8 cellular contexts compared by ENCODE assay signal in the genomic region with DNA sequence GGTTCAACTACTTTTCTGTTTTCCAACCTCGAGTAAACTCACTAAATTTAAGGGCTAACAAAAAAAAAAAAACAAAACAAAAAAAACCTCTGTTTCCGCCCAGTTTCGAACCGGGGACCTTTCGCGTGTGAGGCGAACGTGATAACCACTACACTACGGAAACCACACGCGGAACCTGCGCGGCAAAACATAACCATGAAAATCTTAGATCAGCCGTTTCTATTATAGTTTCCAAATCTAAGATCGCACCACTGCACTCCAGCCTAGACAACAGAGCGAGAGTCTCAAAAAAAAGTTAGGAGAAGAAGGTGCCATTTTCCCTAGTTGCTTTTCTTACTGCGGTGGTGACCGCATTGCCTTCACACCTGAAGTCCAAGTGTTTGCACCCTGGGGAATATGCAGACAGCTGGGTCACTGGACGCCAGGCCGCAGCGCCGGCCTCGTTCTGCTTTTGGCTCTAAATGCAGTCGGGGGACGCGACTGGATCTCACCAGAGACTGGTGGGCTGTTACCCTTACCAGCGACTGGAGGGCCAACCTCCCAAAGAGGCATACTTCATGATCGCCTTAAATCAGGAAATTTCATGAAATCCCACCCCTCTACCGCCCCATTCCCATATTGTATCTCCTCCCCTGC.
DNase-seq lines count a peak whose midpoint lies in the region; ATAC-seq and TF ChIP-seq lines count a peak whose summit lies in the region.
"Not testable (repeated sequence)": the region's sequence is repeated elsewhere in the genome, so short reads cannot be mapped to it uniquely, and the experiment has no call there.

No MANE protein-coding gene starts in this region.

- H3K9me3 ChIP-seq in gastroesophageal sphincter; mesenchymal stem cell (ENCODE audit: control insufficient read depth, low read length); spleen: not testable (repeated sequence)

- H3K23ac ChIP-seq in mesenchymal stem cell (ENCODE audit: low read length in 2 of 2) = not testable (repeated sequence)

- ATAC-seq in GM18868 (IDR thresholded peaks at IDR 0.05; ENCODE audit: unreplicated experiment) (peak; percentile 51), gastroesophageal sphincter (peak; percentile 49)
- ATAC-seq in WTC11 = not testable (repeated sequence)

- not testable (repeated sequence) for H3K4me3 ChIP-seq in gastroesophageal sphincter
- peak overlapping the region in 1 of 2 experiments; percentile 91 for H3K4me3 ChIP-seq in mesenchymal stem cell (ENCODE audit: insufficient read depth in 1 of 2, low read depth in 1 of 2, low read length in 2 of 2)
- H3K4me3 ChIP-seq in spleen = peak overlapping the region in 7 of 8 donors; percentile 13 to 69 (median 33)

- H3K27ac Mint-ChIP-seq in WTC11 = not testable (repeated sequence)

- not testable (repeated sequence) for H3K4ac ChIP-seq in mesenchymal stem cell (ENCODE audit: low read depth in 1 of 2, low read length in 2 of 2)

- in situ Hi-C loops in ACHN (cut with HindIII; ENCODE audit: low pct_ligation_motif_present, low pct_unique_long_range_greater_than_20kb, low sequenced_read_pairs) = not testable (repeated sequence)

- H2AK5ac ChIP-seq in mesenchymal stem cell (ENCODE audit: low read length, severe bottlenecking) = not testable (repeated sequence)

- H3K9me3 Mint-ChIP-seq in WTC11 = not testable (repeated sequence)

- CTCF ChIA-PET in WTC11 (lab: Charles Lee) = not testable (repeated sequence)

- H3K9ac ChIP-seq in mesenchymal stem cell (ENCODE audit: low read length) = peak overlapping the region; percentile 53

- H3K14ac ChIP-seq in mesenchymal stem cell (ENCODE audit: low read length in 2 of 2) = not testable (repeated sequence)

- not testable (repeated sequence) for H4K91ac ChIP-seq in mesenchymal stem cell (ENCODE audit: low read length)

- H2BK5ac ChIP-seq in mesenchymal stem cell (ENCODE audit: low read depth, low read length, poor library complexity, severe bottlenecking) = not testable (repeated sequence)

- H3K79me1 ChIP-seq in mesenchymal stem cell (replicated peaks; ENCODE audit: low read length, poor library complexity, severe bottlenecking) = not testable (repeated sequence)

- not testable (repeated sequence) for H3K27me3 ChIP-seq in gastroesophageal sphincter; mesenchymal stem cell (ENCODE audit: control insufficient read depth in 1 of 2, insufficient read depth in 1 of 2, low read length in 2 of 2); spleen (replicated peaks in 1 of 7)

- H2BK12ac ChIP-seq in mesenchymal stem cell (ENCODE audit: low read length in 2 of 2) = not testable (repeated sequence)

- 4 to 8% methylated on average over 10 to 13 of the region's 29 CpGs for WGBS in gastroesophageal sphincter (ENCODE audit: low coverage in 1 of 2), 2 donors
- WGBS in mesenchymal stem cell = 0% methylated on average over 13 of the region's 29 CpGs
- 1 to 15% (median 1%) methylated on average over 16 to 29 of the region's 29 CpGs for WGBS in spleen, 5 donors

- H2BK120ac ChIP-seq in mesenchymal stem cell (ENCODE audit: low read depth, low read length) = not testable (repeated sequence)

- not testable (repeated sequence) for H3K36me3 Mint-ChIP-seq in WTC11

- POLR2A ChIA-PET in WTC11 (lab: Charles Lee) = not testable (repeated sequence)

- H3K18ac ChIP-seq in mesenchymal stem cell (ENCODE audit: low read depth in 1 of 2, low read length in 2 of 2) = not testable (repeated sequence)

- intact Hi-C loops in spleen (cut with DNase I; ENCODE audit: low total_unique reads) = not testable (repeated sequence)

- not testable (repeated sequence) for H3K4me1 ChIP-seq in gastroesophageal sphincter; mesenchymal stem cell (ENCODE audit: control insufficient read depth, insufficient read depth, low read depth, low read length); spleen

- H2BK15ac ChIP-seq in mesenchymal stem cell (ENCODE audit: low read depth, poor library complexity, severe bottlenecking) = not testable (repeated sequence)

- not testable (repeated sequence) for H3K27ac ChIP-seq in gastroesophageal sphincter; mesenchymal stem cell (ENCODE audit: low read length, poor library complexity, severe bottlenecking)
- H3K27ac ChIP-seq in spleen = peak overlapping the region in 1 of 8 donors; percentile 30

- peak; percentile 48 for DNase-seq in ACHN
- peak; percentile 0 for DNase-seq in HPDE6-E6E7 (ENCODE audit: extremely low spot score)
- peak; percentile 31 for DNase-seq in WTC11 (ENCODE audit: low spot score)
- peak; percentile 51 for DNase-seq in astrocyte of the hippocampus (ENCODE audit: low read depth, low spot score)
- peak; percentile 6 for DNase-seq in mesenchymal stem cell
- DNase-seq in spleen = peak; percentile 58

- H3K4me2 ChIP-seq in mesenchymal stem cell (ENCODE audit: low read length, poor library complexity, severe bottlenecking) = not testable (repeated sequence)

- H2AFZ ChIP-seq in mesenchymal stem cell (ENCODE audit: low read depth, low read length) = not testable (repeated sequence)

- H3K36me3 ChIP-seq in gastroesophageal sphincter; mesenchymal stem cell (ENCODE audit: control insufficient read depth in 1 of 2, insufficient read depth in 2 of 2, low read depth in 1 of 2, low read length in 2 of 2); spleen: not testable (repeated sequence)

- not testable (repeated sequence) for TF ChIP-seq EP300 in gastroesophageal sphincter (IDR thresholded peaks at IDR 0.05)

- not testable (repeated sequence) for TF ChIP-seq POLR2A in gastroesophageal sphincter (IDR thresholded peaks at IDR 0.05); spleen (IDR thresholded peaks at IDR 0.05)

- H4K8ac ChIP-seq in mesenchymal stem cell (ENCODE audit: low read length) = not testable (repeated sequence)

- H3K4me3 Mint-ChIP-seq in WTC11 = peak overlapping the region; percentile 84

- not testable (repeated sequence) for TF ChIP-seq CTCF in WTC11 (IDR thresholded peaks at IDR 0.05); gastroesophageal sphincter (IDR thresholded peaks at IDR 0.05); spleen (IDR thresholded peaks at IDR 0.05 in 8 of 11, conservative IDR thresholded peaks at IDR 0.05 in 3 of 11)

- H3K27me3 Mint-ChIP-seq in WTC11 (ENCODE audit: low read depth) = not testable (repeated sequence)

- H3K4me1 Mint-ChIP-seq in WTC11 = not testable (repeated sequence)

Comparison
In these comparisons a context has a peak if more than half of its experiments do, and no peak if none do; other contexts are left out.
1. DNase-seq: peak in every context shown above with its lines; median percentile 58 in spleen; 51 in astrocyte of the hippocampus; 48 in ACHN; 31 in WTC11; 6 in mesenchymal stem cell; 0 in HPDE6-E6E7.